ENCODE assay signal across 14 cellular contexts in the genomic region with DNA sequence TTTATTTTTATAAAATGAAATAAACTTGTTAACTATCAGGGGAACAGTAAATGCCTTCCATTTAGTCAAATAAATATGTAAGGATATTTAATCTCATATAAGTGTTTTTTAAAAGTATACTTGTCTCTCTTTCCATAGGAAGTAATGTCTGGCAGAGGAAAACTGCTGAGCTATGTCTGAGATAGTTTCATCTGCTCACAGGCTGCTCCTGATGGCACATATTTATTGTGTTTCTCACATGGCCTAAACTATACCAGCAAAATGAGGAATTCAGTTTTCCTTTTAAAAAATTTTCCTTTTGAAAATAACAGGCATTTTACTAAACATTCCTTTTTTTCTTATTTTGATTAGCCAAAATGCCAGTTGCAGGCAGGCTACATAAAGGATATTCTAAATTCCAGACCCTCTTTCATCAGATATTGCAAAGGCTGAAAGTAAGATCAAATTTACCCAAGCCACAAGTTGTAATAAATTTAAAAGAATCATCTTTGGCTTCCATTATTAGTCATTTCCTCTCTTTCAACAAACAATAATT.
A peak's percentile ranks its signal among the peaks of the same experiment; 100 is the strongest.
DNase-seq lines count a peak whose midpoint lies in the region; TF ChIP-seq lines count a peak whose summit lies in the region.
"Had no signal": no experiment of that assay in that cellular context is flagged by ENCODE, and none has a peak within 500 bp of the region (broad histone marks: within the 10 kb centered on the region; RNA-seq: fewer than 3 reads in every experiment).

No MANE protein-coding gene starts in this region.

- TF ChIP-seq CTCF in AG10803 (conservative IDR thresholded peaks at IDR 0.05; ENCODE audit: low read length), result no peak
- no peak for TF ChIP-seq CTCF in brain microvascular endothelial cell (IDR thresholded peaks at IDR 0.05; ENCODE audit: low read depth, low read length, missing control alignments)

- H3K4me3 ChIP-seq in AG10803 (ENCODE audit: low read length) (no peak overlapping the region), brain microvascular endothelial cell (ENCODE audit: low read depth, low read length) (no peak overlapping the region)
- H3K4me3 ChIP-seq: PC-9, SJCRH30 had no signal

- H3K27me3 Mint-ChIP-seq in activated T-helper 1 cell treated with anti-CD3 and anti-CD28 coated beads, Interleukin-12 subunit alpha, Interleukin-12 subunit beta, Interleukin-2, Interleukin-4 antibody, amounts not matched to agents 30 ng/mL and 10 ng/mL and 1 ng/mL, durations not matched to agents 14 hours and 24 hours and 36 hours (ENCODE audit: insufficient read depth), result peaks cover 18% of the 10 kb centered on the region
- H3K27me3 Mint-ChIP-seq in activated T-cell treated with anti-CD3 and anti-CD28 coated beads, Interleukin-2, amount 50 U/mL, for 24 hours, result peaks cover 48% of the 10 kb centered on the region
- peaks cover 24% of the 10 kb centered on the region for H3K27me3 Mint-ChIP-seq in activated T-helper 2 cell treated with anti-CD3 and anti-CD28 coated beads, Interferon-gamma antibody, Interleukin-2, Interleukin-4, amounts not matched to agents 10 μg/mL and 5 μg/mL and 100 μg/mL, durations not matched to agents 14 hours and 24 hours and 36 hours (ENCODE audit: low read depth)

- H3K4me1 Mint-ChIP-seq in activated T-helper 1 cell treated with anti-CD3 and anti-CD28 coated beads, Interleukin-12 subunit alpha, Interleukin-12 subunit beta, Interleukin-2, Interleukin-4 antibody, amounts not matched to agents 30 ng/mL and 10 ng/mL and 1 ng/mL, durations not matched to agents 14 hours and 24 hours and 36 hours (ENCODE audit: low read depth), result no peaks in the 10 kb centered on the region
- no peaks in the 10 kb centered on the region for H3K4me1 Mint-ChIP-seq in activated T-cell treated with anti-CD3 and anti-CD28 coated beads, Interleukin-2, amount 50 U/mL, for 24 hours (ENCODE audit: low read depth)
- no peaks in the 10 kb centered on the region for H3K4me1 Mint-ChIP-seq in activated T-helper 2 cell treated with anti-CD3 and anti-CD28 coated beads, Interferon-gamma antibody, Interleukin-2, Interleukin-4, amounts not matched to agents 10 μg/mL and 5 μg/mL and 100 μg/mL, durations not matched to agents 14 hours and 24 hours and 36 hours (ENCODE audit: low read depth)

- no peaks in the 10 kb centered on the region for H3K27me3 ChIP-seq in brain microvascular endothelial cell (replicated peaks)
- H3K27me3 ChIP-seq: SJCRH30 had no signal

- in situ Hi-C loops in brain microvascular endothelial cell (cut with HindIII; ENCODE audit: low pct_ligation_motif_present, low sequenced_read_pairs), result no loop called here

- no peaks in the 10 kb centered on the region for H3K36me3 Mint-ChIP-seq in activated T-helper 1 cell treated with anti-CD3 and anti-CD28 coated beads, Interleukin-12 subunit alpha, Interleukin-12 subunit beta, Interleukin-2, Interleukin-4 antibody, amounts not matched to agents 30 ng/mL and 10 ng/mL and 1 ng/mL, durations not matched to agents 14 hours and 24 hours and 36 hours (ENCODE audit: low read depth)
- H3K36me3 Mint-ChIP-seq in activated T-cell treated with anti-CD3 and anti-CD28 coated beads, Interleukin-2, amount 50 U/mL, for 24 hours (ENCODE audit: low read depth), result no peaks in the 10 kb centered on the region
- H3K36me3 Mint-ChIP-seq in activated T-helper 2 cell treated with anti-CD3 and anti-CD28 coated beads, Interferon-gamma antibody, Interleukin-2, Interleukin-4, amounts not matched to agents 10 μg/mL and 5 μg/mL and 100 μg/mL, durations not matched to agents 14 hours and 24 hours and 36 hours (ENCODE audit: low read depth), result no peaks in the 10 kb centered on the region

- DNase-seq in AG10803 (ENCODE audit: low read depth), result peak; percentile 63
- peak; percentile 42 for DNase-seq in HCEC 1CT
- no peak for DNase-seq in brain microvascular endothelial cell
- peak; percentile 14 for DNase-seq in lung microvascular endothelial cell (ENCODE audit: low read depth in 2 of 2)
- DNase-seq in activated T-helper 1 cell treated with anti-CD3 and anti-CD28 coated beads, Interleukin-12 subunit alpha, Interleukin-12 subunit beta, Interleukin-2, Interleukin-4 antibody, amounts not matched to agents 30 ng/mL and 10 ng/mL and 1 ng/mL, durations not matched to agents 14 hours and 24 hours and 36 hours (ENCODE audit: low spot score), result no peak
- no peak for DNase-seq in HuH-7.5 (ENCODE audit: low spot score)
- DNase-seq in activated T-cell treated with anti-CD3 and anti-CD28 coated beads, Interleukin-2, amount 50 U/mL, for 24 hours, result no peak
- no peak for DNase-seq in activated T-helper 2 cell treated with anti-CD3 and anti-CD28 coated beads, Interferon-gamma antibody, Interleukin-2, Interleukin-4, amounts not matched to agents 10 μg/mL and 5 μg/mL and 100 μg/mL, durations not matched to agents 14 hours and 24 hours and 36 hours (ENCODE audit: low spot score)
- DNase-seq: NCI-H2081 treated with DMSO at 0.1 percent for 48 hours, NCI-H510A, NCI-H82, PC-9, SJCRH30 had no signal

- no peaks in the 10 kb centered on the region for H3K36me3 ChIP-seq in brain microvascular endothelial cell (replicated peaks)
- H3K36me3 ChIP-seq: SJCRH30 had no signal

- H3K27ac ChIP-seq in brain microvascular endothelial cell, result peak overlapping the region; percentile 29
- H3K27ac ChIP-seq: C4-2B, PC-9, SJCRH30 had no signal

- no peak overlapping the region for H3K27ac Mint-ChIP-seq in activated T-helper 1 cell treated with anti-CD3 and anti-CD28 coated beads, Interleukin-12 subunit alpha, Interleukin-12 subunit beta, Interleukin-2, Interleukin-4 antibody, amounts not matched to agents 30 ng/mL and 10 ng/mL and 1 ng/mL, durations not matched to agents 14 hours and 24 hours and 36 hours
- no peak overlapping the region for H3K27ac Mint-ChIP-seq in activated T-cell treated with anti-CD3 and anti-CD28 coated beads, Interleukin-2, amount 50 U/mL, for 24 hours
- no peak overlapping the region for H3K27ac Mint-ChIP-seq in activated T-helper 2 cell treated with anti-CD3 and anti-CD28 coated beads, Interferon-gamma antibody, Interleukin-2, Interleukin-4, amounts not matched to agents 10 μg/mL and 5 μg/mL and 100 μg/mL, durations not matched to agents 14 hours and 24 hours and 36 hours

- intact Hi-C loops in activated T-helper 1 cell treated with anti-CD3 and anti-CD28 coated beads, Interleukin-12 subunit alpha, Interleukin-12 subunit beta, Interleukin-2, Interleukin-4 antibody, amounts not matched to agents 30 ng/mL and 10 ng/mL and 1 ng/mL, durations not matched to agents 14 hours and 24 hours and 36 hours (cut with micrococcal nuclease), result no loop called here
- intact Hi-C loops in activated T-helper 2 cell treated with anti-CD3 and anti-CD28 coated beads, Interferon-gamma antibody, Interleukin-2, Interleukin-4, amounts not matched to agents 10 μg/mL and 5 μg/mL and 100 μg/mL, durations not matched to agents 14 hours and 24 hours and 36 hours (cut with micrococcal nuclease), result no loop called here

- H3K4me3 Mint-ChIP-seq in activated T-helper 1 cell treated with anti-CD3 and anti-CD28 coated beads, Interleukin-12 subunit alpha, Interleukin-12 subunit beta, Interleukin-2, Interleukin-4 antibody, amounts not matched to agents 30 ng/mL and 10 ng/mL and 1 ng/mL, durations not matched to agents 14 hours and 24 hours and 36 hours, result no peak overlapping the region
- no peak overlapping the region for H3K4me3 Mint-ChIP-seq in activated T-cell treated with anti-CD3 and anti-CD28 coated beads, Interleukin-2, amount 50 U/mL, for 24 hours
- no peak overlapping the region for H3K4me3 Mint-ChIP-seq in activated T-helper 2 cell treated with anti-CD3 and anti-CD28 coated beads, Interferon-gamma antibody, Interleukin-2, Interleukin-4, amounts not matched to agents 10 μg/mL and 5 μg/mL and 100 μg/mL, durations not matched to agents 14 hours and 24 hours and 36 hours (ENCODE audit: low read depth)

- H3K9me3 Mint-ChIP-seq in activated T-helper 1 cell treated with anti-CD3 and anti-CD28 coated beads, Interleukin-12 subunit alpha, Interleukin-12 subunit beta, Interleukin-2, Interleukin-4 antibody, amounts not matched to agents 30 ng/mL and 10 ng/mL and 1 ng/mL, durations not matched to agents 14 hours and 24 hours and 36 hours, result no peaks in the 10 kb centered on the region
- H3K9me3 Mint-ChIP-seq in activated T-cell treated with anti-CD3 and anti-CD28 coated beads, Interleukin-2, amount 50 U/mL, for 24 hours, result no peaks in the 10 kb centered on the region
- no peaks in the 10 kb centered on the region for H3K9me3 Mint-ChIP-seq in activated T-helper 2 cell treated with anti-CD3 and anti-CD28 coated beads, Interferon-gamma antibody, Interleukin-2, Interleukin-4, amounts not matched to agents 10 μg/mL and 5 μg/mL and 100 μg/mL, durations not matched to agents 14 hours and 24 hours and 36 hours

Comparison
In these comparisons a context has a peak if more than half of its experiments do, and no peak if none do; other contexts are left out.
1. DNase-seq: peak in AG10803 (single experiment), HCEC 1CT (single experiment) and lung microvascular endothelial cell (2 of 2); none in brain microvascular endothelial cell (single experiment), activated T-helper 1 cell treated with anti-CD3 and anti-CD28 coated beads, Interleukin-12 subunit alpha, Interleukin-12 subunit beta, Interleukin-2, Interleukin-4 antibody, amounts not matched to agents 30 ng/mL and 10 ng/mL and 1 ng/mL, durations not matched to agents 14 hours and 24 hours and 36 hours (single experiment), HuH-7.5 (single experiment), activated T-cell treated with anti-CD3 and anti-CD28 coated beads, Interleukin-2, amount 50 U/mL, for 24 hours (single experiment) and activated T-helper 2 cell treated with anti-CD3 and anti-CD28 coated beads, Interferon-gamma antibody, Interleukin-2, Interleukin-4, amounts not matched to agents 10 μg/mL and 5 μg/mL and 100 μg/mL, durations not matched to agents 14 hours and 24 hours and 36 hours (single experiment).